ENCODE assay signal across 8 cellular contexts in the genomic region with DNA sequence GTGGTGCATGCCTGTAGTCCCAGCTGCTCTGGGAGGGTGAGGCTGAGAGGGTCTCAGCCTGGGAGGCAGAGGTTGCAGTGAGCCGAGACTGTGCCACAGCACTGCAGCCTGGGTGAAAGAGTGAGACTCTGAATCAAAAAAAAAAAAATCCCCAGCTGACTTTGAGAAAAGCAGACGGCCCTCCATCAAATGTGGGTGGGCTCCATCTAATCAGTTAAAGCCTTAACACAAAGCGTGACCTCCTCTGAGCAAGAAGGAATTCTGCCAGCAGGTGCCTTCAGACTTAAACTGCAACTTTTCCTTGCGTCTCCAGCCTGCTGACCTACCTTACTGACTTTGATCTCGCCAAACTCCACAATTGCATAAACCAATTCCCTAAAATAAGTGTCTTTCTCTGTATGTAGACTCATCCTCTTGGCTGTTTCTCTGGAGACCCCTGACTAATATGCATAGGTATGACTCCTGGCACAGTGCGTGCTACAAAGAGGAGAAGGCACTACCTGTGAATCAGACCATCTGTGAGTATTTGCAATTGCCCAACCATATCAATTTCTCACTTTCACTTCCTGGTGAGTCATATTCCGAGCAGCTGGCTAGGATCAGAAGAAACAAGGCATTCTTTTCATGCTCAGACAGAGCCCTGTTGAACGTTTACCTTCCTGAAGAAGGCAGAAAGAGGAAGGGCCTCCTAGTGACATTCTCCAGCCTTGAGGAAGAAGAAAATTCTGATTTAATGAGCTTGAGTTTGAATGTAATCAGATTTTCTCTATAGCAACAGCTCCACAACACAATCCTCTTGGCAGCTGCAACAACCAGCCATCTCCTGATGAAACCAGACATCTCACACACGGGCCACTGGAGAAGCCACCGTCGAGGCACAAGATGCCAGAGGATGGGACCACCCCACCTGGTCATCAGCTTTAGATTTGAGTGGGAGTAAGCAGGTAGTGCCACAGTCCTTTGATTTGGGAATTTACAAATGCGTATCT. TPM values are rescaled to one million over a fixed set of nuclear protein-coding genes. Genes with fewer than 3 reads are reported as not detected.
DNase-seq lines count a peak whose midpoint lies in the region; ATAC-seq and TF ChIP-seq lines count a peak whose summit lies in the region.

No MANE protein-coding gene starts in this region.

- POLR2A ChIA-PET in GM10248 (lab: Yijun Ruan, JAX), result no interaction called here

- H3K4me1 ChIP-seq in SJCRH30 (peaks cover 62% of the 10 kb centered on the region), suprapubic skin (peaks cover 13% of the 10 kb centered on the region)

- H3K27me3 Mint-ChIP-seq in IgD-negative memory B cell (peaks cover 9% of the 10 kb centered on the region), memory B cell (no peaks in the 10 kb centered on the region), glutamatergic neuron (ENCODE audit: unreplicated experiment) (no peaks in the 10 kb centered on the region)

- CTCF ChIA-PET in GM10248 (lab: Yijun Ruan, JAX), result no interaction called here

- H3K36me3 ChIP-seq in SJCRH30, result no peaks in the 10 kb centered on the region
- no peaks in the 10 kb centered on the region for H3K36me3 ChIP-seq in suprapubic skin

- no peak for TF ChIP-seq POLR2A in suprapubic skin (IDR thresholded peaks at IDR 0.05)

- H3K27me3 ChIP-seq in SJCRH30, result no peaks in the 10 kb centered on the region
- no peaks in the 10 kb centered on the region for H3K27me3 ChIP-seq in suprapubic skin

- H3K4me1 Mint-ChIP-seq in IgD-negative memory B cell, result peaks cover 21 to 29% (median 22%) of the 10 kb centered on the region in 3 donors
- H3K4me1 Mint-ChIP-seq in memory B cell, result peaks cover 23% of the 10 kb centered on the region
- H3K4me1 Mint-ChIP-seq in glutamatergic neuron (ENCODE audit: low read depth, unreplicated experiment), result peaks cover 11% of the 10 kb centered on the region

- 28% methylated on average over 12 of the region's 12 CpGs for WGBS in suprapubic skin

- H3K27ac ChIP-seq in SJCRH30 (peak overlapping the region; percentile 94), caudate nucleus (ENCODE audit: low read depth, low read length) (peak overlapping the region; percentile 16), suprapubic skin (peak overlapping the region; percentile 71)

- TF ChIP-seq CTCF in GM10248 (IDR thresholded peaks at IDR 0.05; ENCODE audit: control extremely low read depth, extremely low read depth, low read depth, missing control alignments) (no peak), suprapubic skin (IDR thresholded peaks at IDR 0.05) (no peak), glutamatergic neuron (IDR thresholded peaks at IDR 0.05; ENCODE audit: partially characterized antibody, unreplicated experiment) (no peak)

- DNase-seq in GM10248 (ENCODE audit: extremely low spot score) (peak; percentile 77), SJCRH30 (peak; percentile 76 to 92), caudate nucleus (lab: John Stamatoyannopoulos, UW) (no peak), memory B cell (ENCODE audit: low spot score in 2 of 2) (peak; percentile 31 to 49), suprapubic skin (ENCODE audit: low spot score in 2 of 2) (peak in 1 of 2 donors; percentile 47), glutamatergic neuron (no peak)

- no peaks in the 10 kb centered on the region; the same call in 1 of the 2 replicates for H3K9me3 ChIP-seq in SJCRH30 (replicated peaks)
- no peaks in the 10 kb centered on the region for H3K9me3 ChIP-seq in suprapubic skin

- H3K4me3 Mint-ChIP-seq in IgD-negative memory B cell (peak overlapping the region in 3 of 4 donors; percentile 21 to 81 (median 75)), memory B cell (peak overlapping the region; percentile 73), glutamatergic neuron (ENCODE audit: unreplicated experiment) (no peak overlapping the region)

- peaks cover 2% of the 10 kb centered on the region for H3K36me3 Mint-ChIP-seq in IgD-negative memory B cell
- H3K36me3 Mint-ChIP-seq in memory B cell, result peaks cover 6% of the 10 kb centered on the region
- no peaks in the 10 kb centered on the region for H3K36me3 Mint-ChIP-seq in glutamatergic neuron (ENCODE audit: unreplicated experiment)

- TF ChIP-seq EP300 in suprapubic skin (IDR thresholded peaks at IDR 0.05), result no peak

- H3K4me3 ChIP-seq in SJCRH30, result no peak overlapping the region
- no peak overlapping the region for H3K4me3 ChIP-seq in suprapubic skin

- H3K27ac Mint-ChIP-seq in IgD-negative memory B cell (peak overlapping the region; percentile 2 to 84 (median 78)), memory B cell (peak overlapping the region; percentile 75), glutamatergic neuron (ENCODE audit: unreplicated experiment) (no peak overlapping the region)

- H3K9me3 Mint-ChIP-seq in IgD-negative memory B cell, result peaks cover 0 to 3% (median 0%) of the 10 kb centered on the region in 3 donors
- peaks cover 8% of the 10 kb centered on the region for H3K9me3 Mint-ChIP-seq in memory B cell
- H3K9me3 Mint-ChIP-seq in glutamatergic neuron (ENCODE audit: unreplicated experiment), result peaks cover 2% of the 10 kb centered on the region

- ATAC-seq in GM21737 (IDR thresholded peaks at IDR 0.05; ENCODE audit: unreplicated experiment) (peak; percentile 92), memory B cell (ENCODE audit: low read depth) (peak; percentile 98)

RNA-seq across cellular contexts. Expression of gene CLMN, which starts 54.3 kb away (rescaled TPM):
- 8.2 TPM for polyA plus RNA-seq in IgD-negative memory B cell
- 24.7 and 29.0 TPM in 2 replicates for total RNA-seq in SJCRH30 (2014; rRNA removed; shearing (Covaris generic))
- 10 to 100 TPM in 1 of 4 donors, 1 to 10 TPM in 3; 5.0 to 25.7 (median 7.0) TPM for total RNA-seq in suprapubic skin
- total RNA-seq in glutamatergic neuron (ENCODE audit: unreplicated experiment), result 17.6 TPM

Comparison
In these comparisons a context has a peak if more than half of its experiments do, and no peak if none do; other contexts are left out.
1. DNase-seq: peak in GM10248 (single experiment), SJCRH30 (2 of 2) and memory B cell (2 of 2); none in caudate nucleus (0 of 61) and glutamatergic neuron (single experiment).
2. H3K27ac ChIP-seq: peak in every context shown above with its lines; median percentile 94 in SJCRH30; 71 in suprapubic skin; 16 in caudate nucleus.